Comparison of ENCODE assay signal across 8 cellular contexts in genomic region chr10:91164520-91165065, GRCh38. TPM values are rescaled to one million over a fixed set of nuclear protein-coding genes. Genes with fewer than 3 reads are reported as not detected.
DNase-seq lines count a peak whose midpoint lies in the region; ATAC-seq and TF ChIP-seq lines count a peak whose summit lies in the region.

No MANE protein-coding gene starts in this region.

- H3K9me3 Mint-ChIP-seq in T-cell (peaks cover under 1 to 20% (median 11%) of the 10 kb centered on the region in 3 donors), progenitor cell of endocrine pancreas (ENCODE audit: low read depth) (no peaks in the 10 kb centered on the region)

- H3K9me3 ChIP-seq in DOHH2 (ENCODE audit: control insufficient read depth, insufficient read depth, low read length) (no peaks in the 10 kb centered on the region), esophagus (ENCODE audit: control insufficient read depth in 2 of 2, insufficient read depth in 1 of 2, low read depth in 1 of 2, low read length in 1 of 2) (no peaks in the 10 kb centered on the region)

- H3K4me3 ChIP-seq in DOHH2 (ENCODE audit: low read length) (peak overlapping the region; percentile 79), esophagus (ENCODE audit: low read depth in 1 of 2, low read length in 2 of 2) (no peak overlapping the region)

- H3K4me1 Mint-ChIP-seq in T-cell (peaks cover 57 to 60% (median 59%) of the 10 kb centered on the region in 3 donors), progenitor cell of endocrine pancreas (ENCODE audit: low read depth) (peaks cover 5% of the 10 kb centered on the region)

- H3K27me3 ChIP-seq in DOHH2 (ENCODE audit: control insufficient read depth, low read length) (no peaks in the 10 kb centered on the region), esophagus (ENCODE audit: control insufficient read depth in 1 of 2, insufficient read depth in 2 of 2, low read length in 2 of 2) (no peaks in the 10 kb centered on the region)

- no peak for DNase-seq in T-cell
- no peak for DNase-seq in progenitor cell of endocrine pancreas (ENCODE audit: low spot score, unreplicated experiment)
- no peak for DNase-seq in NCI-H1092 (lab: John Stamatoyannopoulos, UW)
- no peak for DNase-seq in kidney glomerular epithelial cell (lab: John Stamatoyannopoulos, UW)
- no peak for DNase-seq in stimulated activated CD4-positive, alpha-beta T cell treated with anti-CD3 and anti-CD28 coated beads, Interleukin-4, amount 100 ng/mL, for 24 hours
- no peak for DNase-seq in putamen (ENCODE audit: low spot score)

- TF ChIP-seq CTCF in DOHH2 (IDR thresholded peaks at IDR 0.05; ENCODE audit: low read depth, low read length, poor library complexity, severe bottlenecking) (no peak), progenitor cell of endocrine pancreas (IDR thresholded peaks at IDR 0.05; ENCODE audit: unreplicated experiment) (no peak)

- ATAC-seq in T-cell (replicated peaks in 1 of 4), result no peak

- H3K79me2 ChIP-seq in DOHH2 (ENCODE audit: control insufficient read depth, low read length), result peaks cover 63% of the 10 kb centered on the region

- H3K27ac Mint-ChIP-seq in T-cell (peak overlapping the region; percentile 93 to 94), progenitor cell of endocrine pancreas (peak overlapping the region; percentile 82)

- H3K4me1 ChIP-seq in DOHH2 (ENCODE audit: control insufficient read depth, low read length), result peaks cover 24% of the 10 kb centered on the region
- H3K4me1 ChIP-seq in esophagus (ENCODE audit: control insufficient read depth in 2 of 2, insufficient read depth in 2 of 2, low read length in 1 of 2), result no peaks in the 10 kb centered on the region

- H3K36me3 Mint-ChIP-seq in T-cell (peaks cover 16% of the 10 kb centered on the region), progenitor cell of endocrine pancreas (ENCODE audit: insufficient read depth) (no peaks in the 10 kb centered on the region)

- POLR2A ChIA-PET in T-cell (lab: Charles Lee), result interaction anchor here (0.6 to 1.4 kb wide), 4 partner anchors 34 to 759 kb away, joined by 3 to 11 read pairs (median 6); partner anchors contain the start of genes BTAF1 (in 1 of the 2) and PCGF5 (in 1 of the 2)

- no peak overlapping the region for H3K27ac ChIP-seq in DOHH2 (ENCODE audit: low read depth, low read length)
- H3K27ac ChIP-seq in esophagus (ENCODE audit: low read depth in 2 of 2, low read length in 1 of 2), result peak overlapping the region; percentile 86 to 94

- peaks cover 14% of the 10 kb centered on the region for H3F3A ChIP-seq in DOHH2 (ENCODE audit: control insufficient read depth, insufficient read depth)

- CTCF ChIA-PET in T-cell (lab: Charles Lee), result interaction anchor here (0.6 to 1.7 kb wide), 3 partner anchors 36 to 130 kb away, joined by 3 to 9 read pairs (median 3); no protein-coding TSS in a partner anchor

- no peaks in the 10 kb centered on the region for H3K27me3 Mint-ChIP-seq in T-cell
- peaks cover 68% of the 10 kb centered on the region for H3K27me3 Mint-ChIP-seq in progenitor cell of endocrine pancreas

- H3K36me3 ChIP-seq in DOHH2 (ENCODE audit: control insufficient read depth, low read length), result no peaks in the 10 kb centered on the region
- no peaks in the 10 kb centered on the region for H3K36me3 ChIP-seq in esophagus (ENCODE audit: control insufficient read depth in 2 of 2, insufficient read depth in 2 of 2, low read length in 1 of 2)

- peak overlapping the region; percentile 87 to 91 (median 90) for H3K4me3 Mint-ChIP-seq in T-cell
- H3K4me3 Mint-ChIP-seq in progenitor cell of endocrine pancreas (ENCODE audit: low read depth), result peak overlapping the region; percentile 82

- WGBS in esophagus, 2 donors, result 71 to 73% methylated on average over 7 of the region's 7 CpGs

- H3K4me2 ChIP-seq in DOHH2 (ENCODE audit: low read length), result peak overlapping the region; percentile 76

- no peaks in the 10 kb centered on the region for H4K20me1 ChIP-seq in DOHH2 (ENCODE audit: control insufficient read depth, insufficient read depth, low read depth, low read length)

- H3K9me2 ChIP-seq in DOHH2 (replicated peaks; ENCODE audit: control insufficient read depth, low read length), result no peaks in the 10 kb centered on the region

RNA-seq across cellular contexts. Expression of gene PCGF5, which starts 55.9 kb away (rescaled TPM):
- total RNA-seq in T-cell (10 to 100 TPM; 48.9 to 73.1 (median 59.4) TPM), progenitor cell of endocrine pancreas (19.2 and 19.4 TPM in 2 replicates)
- polyA plus RNA-seq in esophagus, result 10 to 100 TPM; 12.3 to 13.7 TPM
